Comparison of ENCODE assay signal across 17 cellular contexts in genomic region chr6:151408858-151409257, GRCh38. TPM values are rescaled to one million over a fixed set of nuclear protein-coding genes. Genes with fewer than 3 reads are reported as not detected.
DNase-seq lines count a peak whose midpoint lies in the region; ATAC-seq lines count a peak whose summit lies in the region.
"Had no signal": no experiment of that assay in that cellular context is flagged by ENCODE, and none has a peak within 500 bp of the region (broad histone marks: within the 10 kb centered on the region; RNA-seq: fewer than 3 reads in every experiment).

No MANE protein-coding gene starts in this region.

- H3K4me1 ChIP-seq in ectodermal cell (ENCODE audit: control insufficient read depth, insufficient read depth, low read length) = no peaks in the 10 kb centered on the region
- H3K4me1 ChIP-seq in subcutaneous abdominal adipose tissue (ENCODE audit: control insufficient read depth in 5 of 5, insufficient read depth in 5 of 5, low read length in 5 of 5) = peaks cover 0 to 11% (median 4%) of the 10 kb centered on the region in 5 donors
- H3K4me1 ChIP-seq: suprapubic skin had no signal

- H3K4me1 Mint-ChIP-seq in activated naive CD4-positive, alpha-beta T cell treated with anti-CD3 and anti-CD28 coated beads, Interleukin-2, amount 10 ng/mL, durations not matched to agents 7 days and 5 days = peaks cover 19% of the 10 kb centered on the region

- H3K9ac ChIP-seq in subcutaneous abdominal adipose tissue (ENCODE audit: low read length in 5 of 5) = peak overlapping the region in 1 of 5 donors; percentile 35

- H3K36me3 Mint-ChIP-seq in activated naive CD4-positive, alpha-beta T cell treated with anti-CD3 and anti-CD28 coated beads, Interleukin-2, amount 10 ng/mL, durations not matched to agents 7 days and 5 days = peaks cover 53% of the 10 kb centered on the region

- peak; percentile 4 for ATAC-seq in HG02938 (IDR thresholded peaks at IDR 0.05; ENCODE audit: unreplicated experiment)

- H3K36me3 ChIP-seq in ectodermal cell (ENCODE audit: control insufficient read depth, insufficient read depth, low read length) (peaks cover 19% of the 10 kb centered on the region), subcutaneous abdominal adipose tissue (ENCODE audit: control insufficient read depth in 5 of 5, insufficient read depth in 5 of 5, low read length in 5 of 5) (peaks cover 20 to 46% (median 31%) of the 10 kb centered on the region in 5 donors)
- H3K36me3 ChIP-seq: ovary had no signal

- H3K27me3 ChIP-seq in ectodermal cell (ENCODE audit: control insufficient read depth, insufficient read depth, low read length, poor library complexity, severe bottlenecking) = no peaks in the 10 kb centered on the region
- H3K27me3 ChIP-seq in subcutaneous abdominal adipose tissue (ENCODE audit: control insufficient read depth in 5 of 5, insufficient read depth in 4 of 5, low read length in 5 of 5) = no peaks in the 10 kb centered on the region
- H3K27me3 ChIP-seq: ovary, suprapubic skin had no signal

- H3K9me3 Mint-ChIP-seq in activated naive CD4-positive, alpha-beta T cell treated with anti-CD3 and anti-CD28 coated beads, Interleukin-2, amount 10 ng/mL, durations not matched to agents 7 days and 5 days = peaks cover 9% of the 10 kb centered on the region

- CTCF ChIA-PET in activated naive CD4-positive, alpha-beta T cell treated with anti-CD3 and anti-CD28 coated beads, Interleukin-2, amount 10 ng/mL, durations not matched to agents 7 days and 5 days (lab: Charles Lee) = no interaction called here

- peak overlapping the region; percentile 4 for H3K27ac Mint-ChIP-seq in activated naive CD4-positive, alpha-beta T cell treated with anti-CD3 and anti-CD28 coated beads, Interleukin-2, amount 10 ng/mL, durations not matched to agents 7 days and 5 days

- no peak for DNase-seq in activated naive CD4-positive, alpha-beta T cell treated with anti-CD3 and anti-CD28 coated beads, Interleukin-2, amount 10 ng/mL, durations not matched to agents 7 days and 5 days
- DNase-seq in activated naive CD4-positive, alpha-beta T cell (lab: John Stamatoyannopoulos, UW) = no peak
- DNase-seq in SKM-1 (lab: John Stamatoyannopoulos, UW; ENCODE audit: unreplicated experiment) = no peak
- no peak for DNase-seq in GOT3 (lab: John Stamatoyannopoulos, UW)
- no peak for DNase-seq in NCI-H1930 (lab: John Stamatoyannopoulos, UW)
- DNase-seq: activated CD4-positive, alpha-beta T cell treated with anti-CD3 and anti-CD28 coated beads, Interleukin-2, amount 50 U/mL, for 1 hour; activated gamma-delta T cell; DMS153; foreskin melanocyte; mesendoderm; NCI-H1694; NCI-H524; ovary had no signal

- H3K4me3 Mint-ChIP-seq in activated naive CD4-positive, alpha-beta T cell treated with anti-CD3 and anti-CD28 coated beads, Interleukin-2, amount 10 ng/mL, durations not matched to agents 7 days and 5 days = no peak overlapping the region

- H3K27ac ChIP-seq in ectodermal cell (ENCODE audit: insufficient read depth, low read depth, low read length, poor library complexity, severe bottlenecking) = peak overlapping the region; percentile 20
- peak overlapping the region; percentile 39 for H3K27ac ChIP-seq in subcutaneous abdominal adipose tissue (ENCODE audit: low read depth, low read length)
- H3K27ac ChIP-seq: ovary, suprapubic skin had no signal

- H3K27me3 Mint-ChIP-seq in activated naive CD4-positive, alpha-beta T cell treated with anti-CD3 and anti-CD28 coated beads, Interleukin-2, amount 10 ng/mL, durations not matched to agents 7 days and 5 days = no peaks in the 10 kb centered on the region

- H3K4me3 ChIP-seq in ectodermal cell (ENCODE audit: insufficient read depth, low read depth, low read length) = no peak overlapping the region
- no peak overlapping the region for H3K4me3 ChIP-seq in subcutaneous abdominal adipose tissue (ENCODE audit: low read depth in 1 of 5, low read length in 5 of 5)
- H3K4me3 ChIP-seq: ovary, suprapubic skin had no signal

- 97 to 100% methylated on average over 2 of the region's 2 CpGs for WGBS in ectodermal cell, 2 experiments

- H3K9me3 ChIP-seq in ectodermal cell (ENCODE audit: control insufficient read depth, low read length) (no peaks in the 10 kb centered on the region), subcutaneous abdominal adipose tissue (ENCODE audit: control insufficient read depth in 5 of 5, low read length in 5 of 5) (no peaks in the 10 kb centered on the region)
- H3K9me3 ChIP-seq: ovary, suprapubic skin had no signal

RNA-seq across cellular contexts. Expression of gene ZBTB2, which starts 17.5 kb away (rescaled TPM):
- polyA plus RNA-seq in ectodermal cell (2013, experiment 1 of 4) = 15.2 TPM
- 18.1 TPM for polyA plus RNA-seq in ectodermal cell (2013, experiment 2 of 4)
- 13.8 TPM for polyA plus RNA-seq in ectodermal cell (2013, experiment 3 of 4)
- polyA plus RNA-seq in ectodermal cell (2013, experiment 4 of 4) = 14.6 TPM

RNA-seq across cellular contexts. Expression of gene RMND1, which starts 43.1 kb away (rescaled TPM):
- polyA plus RNA-seq in ectodermal cell (2013, experiment 1 of 4) = 33.9 TPM
- 34.9 TPM for polyA plus RNA-seq in ectodermal cell (2013, experiment 2 of 4)
- polyA plus RNA-seq in ectodermal cell (2013, experiment 3 of 4) = 32.1 TPM
- 35.4 TPM for polyA plus RNA-seq in ectodermal cell (2013, experiment 4 of 4)
